24 cellular contexts compared by ENCODE assay signal in the genomic region with DNA sequence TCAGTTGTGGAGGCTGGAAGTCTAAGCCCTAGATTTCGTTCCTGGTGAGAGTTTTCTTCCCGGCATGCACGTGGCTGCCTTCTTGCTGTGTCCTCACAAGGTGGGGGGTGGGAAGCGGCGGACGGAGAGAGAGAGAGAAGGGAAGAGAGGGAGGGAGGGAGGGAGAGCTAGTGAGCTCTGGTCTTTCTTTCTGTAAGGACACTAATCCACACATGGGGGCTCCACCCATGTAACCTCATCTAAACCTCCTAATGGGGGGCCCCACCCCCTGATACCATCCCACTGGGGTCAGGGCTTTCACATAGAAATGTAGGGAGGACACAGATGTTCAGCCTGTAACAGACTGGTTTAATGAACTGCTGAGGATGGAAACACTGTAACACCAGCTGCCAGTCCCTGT. TPM values are rescaled to one million over a fixed set of nuclear protein-coding genes. Genes with fewer than 3 reads are reported as not detected.
DNase-seq lines count a peak whose midpoint lies in the region; ATAC-seq and TF ChIP-seq lines count a peak whose summit lies in the region.
"Had no signal": no experiment of that assay in that cellular context is flagged by ENCODE, and none has a peak within 500 bp of the region (broad histone marks: within the 10 kb centered on the region; RNA-seq: fewer than 3 reads in every experiment).

No MANE protein-coding gene starts in this region.

- peaks cover 2% of the 10 kb centered on the region for H3K4me1 ChIP-seq in mesenchymal stem cell (ENCODE audit: control insufficient read depth, insufficient read depth, low read depth, low read length)
- H3K4me1 ChIP-seq in subcutaneous abdominal adipose tissue (ENCODE audit: control insufficient read depth in 5 of 5, insufficient read depth in 5 of 5, low read length in 5 of 5), result peaks cover 10 to 77% (median 64%) of the 10 kb centered on the region in 5 donors
- H3K4me1 ChIP-seq: Caco-2, SJCRH30 had no signal

- H2BK12ac ChIP-seq in mesenchymal stem cell (ENCODE audit: low read length in 2 of 2), result no peak overlapping the region

- no peak overlapping the region for H3K27ac ChIP-seq in mesenchymal stem cell (ENCODE audit: low read length, poor library complexity, severe bottlenecking)
- H3K27ac ChIP-seq in subcutaneous abdominal adipose tissue (ENCODE audit: low read depth, low read length), result peak overlapping the region; percentile 59
- H3K27ac ChIP-seq: SJCRH30, VCaP had no signal

- peak overlapping the region; percentile 48 for H3K4me3 Mint-ChIP-seq in chondrocyte (ENCODE audit: unreplicated experiment)
- H3K4me3 Mint-ChIP-seq: B cell, HFFc6, IgD-negative memory B cell had no signal

- H3K36me3 ChIP-seq in mesenchymal stem cell (ENCODE audit: control insufficient read depth in 1 of 2, insufficient read depth in 2 of 2, low read depth in 1 of 2, low read length in 2 of 2) (peaks cover 0 to 17% of the 10 kb centered on the region in 2 experiments), subcutaneous abdominal adipose tissue (ENCODE audit: control insufficient read depth in 5 of 5, insufficient read depth in 5 of 5, low read length in 5 of 5) (peaks cover 0 to 3% (median 0%) of the 10 kb centered on the region in 5 donors)
- H3K36me3 ChIP-seq: SJCRH30 had no signal

- no peak overlapping the region for H2BK5ac ChIP-seq in mesenchymal stem cell (ENCODE audit: low read depth, low read length, poor library complexity, severe bottlenecking)

- H3K4ac ChIP-seq in mesenchymal stem cell (ENCODE audit: low read depth in 1 of 2, low read length in 2 of 2), result no peak overlapping the region

- H2AK5ac ChIP-seq in mesenchymal stem cell (ENCODE audit: low read length, severe bottlenecking), result no peak overlapping the region

- H3K27ac Mint-ChIP-seq in chondrocyte (ENCODE audit: unreplicated experiment), result peak overlapping the region; percentile 96
- H3K27ac Mint-ChIP-seq: B cell, HFFc6, IgD-negative memory B cell had no signal

- no peak overlapping the region for H3K14ac ChIP-seq in mesenchymal stem cell (ENCODE audit: low read length in 2 of 2)

- peak; percentile 9 for TF ChIP-seq CTCF in chondrocyte (IDR thresholded peaks at IDR 0.05)

- no peak overlapping the region for H2AFZ ChIP-seq in mesenchymal stem cell (ENCODE audit: low read depth, low read length)

- H3K23ac ChIP-seq in mesenchymal stem cell (ENCODE audit: low read length in 2 of 2), result no peak overlapping the region

- H3K9ac ChIP-seq in mesenchymal stem cell (ENCODE audit: low read length) (peak overlapping the region; percentile 24), subcutaneous abdominal adipose tissue (ENCODE audit: low read length in 5 of 5) (no peak overlapping the region)

- H3K27me3 Mint-ChIP-seq in chondrocyte (ENCODE audit: low read depth), result no peaks in the 10 kb centered on the region

- ATAC-seq in GM19455 (IDR thresholded peaks at IDR 0.05; ENCODE audit: unreplicated experiment), result no peak
- ATAC-seq in GM21515 (IDR thresholded peaks at IDR 0.05; ENCODE audit: unreplicated experiment), result no peak
- ATAC-seq: left colon, mucosa of descending colon had no signal

- no peak overlapping the region for H4K91ac ChIP-seq in mesenchymal stem cell (ENCODE audit: low read length)

- H3K18ac ChIP-seq in mesenchymal stem cell (ENCODE audit: low read depth in 1 of 2, low read length in 2 of 2), result no peak overlapping the region

- H3K9me3 ChIP-seq in mesenchymal stem cell (ENCODE audit: control insufficient read depth, low read length) (no peaks in the 10 kb centered on the region), subcutaneous abdominal adipose tissue (ENCODE audit: control insufficient read depth in 5 of 5, low read length in 5 of 5) (peaks cover 0 to 3% (median 0%) of the 10 kb centered on the region in 5 donors)
- H3K9me3 ChIP-seq: Caco-2, mucosa of descending colon, SJCRH30 had no signal

- no peak overlapping the region for H4K8ac ChIP-seq in mesenchymal stem cell (ENCODE audit: low read length)

- peaks cover 88% of the 10 kb centered on the region for H3K4me1 Mint-ChIP-seq in chondrocyte (ENCODE audit: low read depth)

- H3K36me3 Mint-ChIP-seq in chondrocyte (ENCODE audit: low read depth), result peaks cover under 1% of the 10 kb centered on the region
- H3K36me3 Mint-ChIP-seq: IgD-negative memory B cell had no signal

- H3K9me3 Mint-ChIP-seq in chondrocyte (ENCODE audit: low read depth), result no peaks in the 10 kb centered on the region
- H3K9me3 Mint-ChIP-seq: HFFc6 had no signal

- H2BK15ac ChIP-seq in mesenchymal stem cell (ENCODE audit: low read depth, poor library complexity, severe bottlenecking), result no peak overlapping the region

- no peaks in the 10 kb centered on the region for H3K79me1 ChIP-seq in mesenchymal stem cell (replicated peaks; ENCODE audit: low read length, poor library complexity, severe bottlenecking)

- no peak overlapping the region for H2BK120ac ChIP-seq in mesenchymal stem cell (ENCODE audit: low read depth, low read length)

- DNase-seq in NCI-H82 (lab: John Stamatoyannopoulos, UW) (peak; percentile 69), NCI-H82 treated with DMSO at 0.1 percent for 48 hours (lab: John Stamatoyannopoulos, UW; ENCODE audit: unreplicated experiment) (no peak), chondrocyte (ENCODE audit: low spot score) (no peak), mesenchymal stem cell (no peak), AG08396 (ENCODE audit: low spot score) (no peak)
- DNase-seq: 8988T; activated CD4-positive, alpha-beta T cell treated with anti-CD3 and anti-CD28 coated beads, Interleukin-2, amount 50 U/mL, for 4 hours; activated gamma-delta T cell treated with Interleukin-2 at 50 U/mL for 16 hours; Caco-2; central memory CD4-positive, alpha-beta T cell; HFFc6; left colon; NCI-H1436 treated with DMSO at 0.1 percent for 48 hours; NCI-H526 treated with DMSO at 0.1 percent for 48 hours; SJCRH30; stimulated activated CD4-positive, alpha-beta T cell treated with anti-CD3 and anti-CD28 coated beads, Interleukin-4, amount 100 ng/mL, for 4 hours had no signal

- 37% methylated on average over 3 of the region's 6 CpGs for WGBS in mesenchymal stem cell

- no peak overlapping the region for H3K4me2 ChIP-seq in mesenchymal stem cell (ENCODE audit: low read length, poor library complexity, severe bottlenecking)

- H3K27me3 ChIP-seq in mesenchymal stem cell (ENCODE audit: control insufficient read depth in 1 of 2, insufficient read depth in 1 of 2, low read length in 2 of 2) (peaks cover 0 to 39% of the 10 kb centered on the region in 2 experiments), subcutaneous abdominal adipose tissue (ENCODE audit: control insufficient read depth in 5 of 5, insufficient read depth in 4 of 5, low read length in 5 of 5) (peaks cover 0 to 7% (median 2%) of the 10 kb centered on the region in 5 donors)

- H3K4me3 ChIP-seq in mesenchymal stem cell (ENCODE audit: insufficient read depth in 1 of 2, low read depth in 1 of 2, low read length in 2 of 2) (no peak overlapping the region), subcutaneous abdominal adipose tissue (ENCODE audit: low read depth in 1 of 5, low read length in 5 of 5) (no peak overlapping the region)
- H3K4me3 ChIP-seq: mucosa of descending colon, SJCRH30 had no signal

RNA-seq across cellular contexts. Expression of a gene that starts 7.3 kb away (rescaled TPM):
- 284 to 413 TPM (median 394 TPM) in 3 replicates for total RNA-seq in chondrocyte
- 39.0 TPM for polyA plus RNA-seq in mesenchymal stem cell (2013, experiment 1 of 2)
- polyA plus RNA-seq in mesenchymal stem cell (2013, experiment 2 of 2), result 37.8 TPM
- total RNA-seq: SJCRH30; T-helper 1 cell treated with Interleukin-12 subunit alpha and Interleukin-12 subunit beta and Interleukin-4 antibody, amounts not matched to agents 30 ng/mL and 1 ng/mL, for 36 hours had no signal
